In genomic region chr3:196177567-196177966, GRCh38 we compare ENCODE assay signal across 1 cellular context.
TF ChIP-seq lines count a peak whose summit lies in the region.

No MANE protein-coding gene starts in this region.

TF ChIP-seq in K562, 482 proteins besides CTCF, POLR2A, EP300 and RAD21 (continued from another document and continues in another):
- no peak for TF ChIP-seq CHD7 (IDR thresholded peaks at IDR 0.05; ENCODE audit: low read depth, low read length)
- TF ChIP-seq TAF7 (tag; IDR thresholded peaks at IDR 0.05) = no peak
- no peak for TF ChIP-seq SIX5 (IDR thresholded peaks at IDR 0.05; ENCODE audit: borderline replicate concordance in 1 of 2, insufficient read depth in 1 of 2, low read depth in 1 of 2, low read length in 2 of 2)
- no peak for TF ChIP-seq ZNF75A (CRISPR knock-in tag; IDR thresholded peaks at IDR 0.05)
- TF ChIP-seq OTX1 (CRISPR knock-in tag; IDR thresholded peaks at IDR 0.05) = no peak
- TF ChIP-seq ZBTB11 (CRISPR knock-in tag; IDR thresholded peaks at IDR 0.05) = peak in 1 of 3 experiments; percentile 48; a peak in 1 of 6 replicates
- TF ChIP-seq CBX8 (IDR thresholded peaks at IDR 0.05; ENCODE audit: borderline replicate concordance, extremely low read depth, low read depth, low read length, poor library complexity, severe bottlenecking) = no peak
- no peak for TF ChIP-seq ETV6 (IDR thresholded peaks at IDR 0.05; ENCODE audit: borderline replicate concordance in 1 of 2, low read depth in 2 of 2, low read length in 1 of 2)
- no peak for TF ChIP-seq ETV6 (CRISPR knock-in tag; IDR thresholded peaks at IDR 0.05; ENCODE audit: borderline replicate concordance)
- TF ChIP-seq BRD9 (IDR thresholded peaks at IDR 0.05; ENCODE audit: low read depth, partially characterized antibody) = peak; percentile 32
- no peak for TF ChIP-seq PURB (CRISPR knock-in tag; IDR thresholded peaks at IDR 0.05; ENCODE audit: low read depth)
- TF ChIP-seq MEIS2 (IDR thresholded peaks at IDR 0.05; ENCODE audit: partially characterized antibody) = peak; percentile 7
- no peak for TF ChIP-seq BRD4 (IDR thresholded peaks at IDR 0.05)
- TF ChIP-seq RBM15 (IDR thresholded peaks at IDR 0.05; ENCODE audit: insufficient read depth, low read length) = no peak
- no peak for TF ChIP-seq RERE (CRISPR knock-in tag; IDR thresholded peaks at IDR 0.05; ENCODE audit: borderline replicate concordance)
- no peak for TF ChIP-seq NBN (IDR thresholded peaks at IDR 0.05; ENCODE audit: low read depth)
- no peak for TF ChIP-seq E2F3 (CRISPR knock-in tag; IDR thresholded peaks at IDR 0.05)
- no peak for TF ChIP-seq MTA1 (IDR thresholded peaks at IDR 0.05; ENCODE audit: borderline replicate concordance)
- TF ChIP-seq NFYB (IDR thresholded peaks at IDR 0.05; ENCODE audit: extremely low read depth, insufficient read length) = no peak
- TF ChIP-seq ZFX (CRISPR knock-in tag; IDR thresholded peaks at IDR 0.05) = no peak
- 0 out of 2 replicates have a peak, but pooled peaks have one; percentile 53 for TF ChIP-seq ZNF766 (CRISPR knock-in tag; conservative IDR thresholded peaks at IDR 0.05)
- no peak for TF ChIP-seq YBX1 (IDR thresholded peaks at IDR 0.05)
- TF ChIP-seq FOXK2 (conservative IDR thresholded peaks at IDR 0.05 in 1 of 2, IDR thresholded peaks at IDR 0.05 in 1 of 2; ENCODE audit: low read depth in 2 of 2) = no peak
- peak; percentile 67 for TF ChIP-seq EGR1 (conservative IDR thresholded peaks at IDR 0.05)
- no peak for TF ChIP-seq SOX6 (IDR thresholded peaks at IDR 0.05)
- TF ChIP-seq POLR2AphosphoS2 (IDR thresholded peaks at IDR 0.05; ENCODE audit: low read length) = no peak
- peak; percentile 54 to 57 for TF ChIP-seq E2F6 (IDR thresholded peaks at IDR 0.05; ENCODE audit: borderline replicate concordance in 1 of 2, extremely low read depth in 1 of 2, insufficient read depth in 1 of 2, insufficient read length in 1 of 2, low read depth in 1 of 2, low read length in 1 of 2, poor library complexity in 1 of 2, severe bottlenecking in 1 of 2)
- no peak for TF ChIP-seq PHF8 (IDR thresholded peaks at IDR 0.05; ENCODE audit: borderline replicate concordance, low read length)
- TF ChIP-seq SMARCB1 (IDR thresholded peaks at IDR 0.05; ENCODE audit: insufficient read length, low read depth) = no peak
- no peak for TF ChIP-seq NR2C2 (CRISPR knock-in tag; IDR thresholded peaks at IDR 0.05)
- no peak for TF ChIP-seq NR2C2 (tag; IDR thresholded peaks at IDR 0.05)
- TF ChIP-seq RUNX1 (IDR thresholded peaks at IDR 0.05; ENCODE audit: low read depth) = no peak
- TF ChIP-seq SMARCC2 (IDR thresholded peaks at IDR 0.05; ENCODE audit: low read depth) = no peak
- no peak for TF ChIP-seq FOXJ3 (CRISPR knock-in tag; IDR thresholded peaks at IDR 0.05)
- TF ChIP-seq ZNF586 (CRISPR knock-in tag; conservative IDR thresholded peaks at IDR 0.05) = no peak
- TF ChIP-seq RFX1 (IDR thresholded peaks at IDR 0.05) = no peak
- no peak for TF ChIP-seq CTCFL (IDR thresholded peaks at IDR 0.05; ENCODE audit: borderline replicate concordance, insufficient read depth, low read depth, low read length, poor library complexity, severe bottlenecking)
